22 cellular contexts compared by ENCODE assay signal in the genomic region with DNA sequence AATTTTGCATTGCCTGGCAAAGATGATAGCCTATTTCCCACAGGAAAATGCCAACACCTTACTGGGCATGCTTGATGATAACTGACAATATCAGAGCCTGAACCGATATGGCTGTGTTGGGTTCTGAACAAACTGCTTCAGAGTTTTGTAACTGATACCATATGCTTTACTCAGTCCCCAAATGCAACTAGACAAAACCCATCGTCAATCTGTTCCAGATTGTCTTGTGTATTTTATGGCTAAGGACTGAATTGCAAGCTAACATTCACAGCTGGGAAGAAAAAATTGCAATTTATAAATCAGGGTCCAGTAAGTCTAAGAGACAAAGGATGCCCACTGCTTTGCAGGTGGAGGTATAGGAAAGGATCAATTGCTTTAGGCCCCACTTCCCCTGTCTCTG.
"Had no signal": no experiment of that assay in that cellular context is flagged by ENCODE, and none has a peak within 500 bp of the region (broad histone marks: within the 10 kb centered on the region; RNA-seq: fewer than 3 reads in every experiment).

No MANE protein-coding gene starts in this region.

- ATAC-seq: left colon; mucosa of descending colon; naive thymus-derived CD8-positive, alpha-beta T cell; right lobe of liver had no signal

- H3K9me3 ChIP-seq: mucosa of descending colon, neutrophil, psoas muscle, right lobe of liver, stomach, thyroid gland, uterus had no signal

- H3K36me3 ChIP-seq: neutrophil, right lobe of liver, stomach, thyroid gland, uterus had no signal

- H3K4me1 ChIP-seq: psoas muscle, right lobe of liver, stomach, thyroid gland, uterus had no signal

- DNase-seq: cortex of kidney; dorsolateral prefrontal cortex; effector CD8-positive, alpha-beta T cell; head of caudate nucleus; hippocampal formation; left colon; left ventricle myocardium superior; mesendoderm; mucosa of descending colon; naive thymus-derived CD8-positive, alpha-beta T cell; psoas muscle; retina; right lobe of liver; stimulated activated CD4-positive, alpha-beta T cell treated with anti-CD3 and anti-CD28 coated beads, Interleukin-4, amount 100 ng/mL, for 1 hour; stimulated activated CD8-positive, alpha-beta memory T cell treated with anti-CD3 and anti-CD28 coated beads, Interleukin-4, amount 100 ng/mL, for 48 hours; stimulated activated naive B cell treated with anti-CD40 and anti-IgM and Interleukin-4, amounts not matched to agents 10 μg/mL and 1 μg/mL and 100 μg/mL, for 72 hours; stomach; substantia nigra; uterus had no signal

- H3K27me3 ChIP-seq: dorsolateral prefrontal cortex, neutrophil, right lobe of liver, stomach, thyroid gland, uterus had no signal

- H3K27ac ChIP-seq: dorsolateral prefrontal cortex, neutrophil, psoas muscle, right lobe of liver, stomach, thyroid gland, uterus had no signal

- H3K4me3 ChIP-seq: dorsolateral prefrontal cortex, lung, mucosa of descending colon, psoas muscle, right lobe of liver, stomach, thyroid gland, uterus had no signal
